In the genomic region with DNA sequence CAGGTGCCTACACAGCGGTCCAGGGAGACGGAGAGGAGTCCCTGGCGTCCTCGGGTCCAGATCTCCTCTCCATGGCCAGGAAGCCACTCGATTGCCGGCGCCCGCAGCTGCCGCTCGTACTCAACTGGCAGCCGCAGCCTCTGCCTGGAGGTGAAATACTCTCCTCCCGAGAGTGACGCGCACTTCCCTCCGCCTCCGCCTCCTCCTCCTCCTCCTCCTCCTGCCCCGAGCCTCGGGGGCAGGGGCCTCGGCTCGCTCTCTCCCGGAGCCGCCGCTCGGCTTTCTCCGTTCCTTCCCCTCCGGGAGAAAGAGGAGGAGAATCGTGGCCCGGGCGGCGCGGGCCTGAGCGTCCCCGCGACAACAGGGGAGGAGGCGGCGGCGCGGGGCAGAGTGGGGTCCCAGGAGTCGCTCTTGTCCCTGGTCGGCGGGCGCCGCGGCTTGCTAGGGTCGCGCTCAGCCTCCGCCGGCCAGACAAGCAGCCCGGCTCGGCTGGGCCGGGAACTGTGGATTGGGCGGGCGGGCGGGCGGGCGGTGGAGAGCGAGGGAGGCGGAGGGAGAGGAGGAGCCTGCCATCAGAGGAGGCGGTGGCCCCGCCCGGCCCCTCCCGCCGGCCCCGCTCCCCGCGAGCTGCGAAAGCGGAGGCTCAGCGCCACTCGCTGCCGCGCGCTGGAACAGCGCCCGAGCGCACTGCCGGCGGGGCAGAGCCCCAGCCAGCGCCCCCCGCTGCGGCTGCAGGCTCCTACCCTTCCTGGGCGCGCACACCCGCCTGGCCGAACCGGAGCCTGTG, we compare ENCODE assay signal across 1 cellular context.
TF ChIP-seq lines count a peak whose summit lies in the region.

A gene with protein sequence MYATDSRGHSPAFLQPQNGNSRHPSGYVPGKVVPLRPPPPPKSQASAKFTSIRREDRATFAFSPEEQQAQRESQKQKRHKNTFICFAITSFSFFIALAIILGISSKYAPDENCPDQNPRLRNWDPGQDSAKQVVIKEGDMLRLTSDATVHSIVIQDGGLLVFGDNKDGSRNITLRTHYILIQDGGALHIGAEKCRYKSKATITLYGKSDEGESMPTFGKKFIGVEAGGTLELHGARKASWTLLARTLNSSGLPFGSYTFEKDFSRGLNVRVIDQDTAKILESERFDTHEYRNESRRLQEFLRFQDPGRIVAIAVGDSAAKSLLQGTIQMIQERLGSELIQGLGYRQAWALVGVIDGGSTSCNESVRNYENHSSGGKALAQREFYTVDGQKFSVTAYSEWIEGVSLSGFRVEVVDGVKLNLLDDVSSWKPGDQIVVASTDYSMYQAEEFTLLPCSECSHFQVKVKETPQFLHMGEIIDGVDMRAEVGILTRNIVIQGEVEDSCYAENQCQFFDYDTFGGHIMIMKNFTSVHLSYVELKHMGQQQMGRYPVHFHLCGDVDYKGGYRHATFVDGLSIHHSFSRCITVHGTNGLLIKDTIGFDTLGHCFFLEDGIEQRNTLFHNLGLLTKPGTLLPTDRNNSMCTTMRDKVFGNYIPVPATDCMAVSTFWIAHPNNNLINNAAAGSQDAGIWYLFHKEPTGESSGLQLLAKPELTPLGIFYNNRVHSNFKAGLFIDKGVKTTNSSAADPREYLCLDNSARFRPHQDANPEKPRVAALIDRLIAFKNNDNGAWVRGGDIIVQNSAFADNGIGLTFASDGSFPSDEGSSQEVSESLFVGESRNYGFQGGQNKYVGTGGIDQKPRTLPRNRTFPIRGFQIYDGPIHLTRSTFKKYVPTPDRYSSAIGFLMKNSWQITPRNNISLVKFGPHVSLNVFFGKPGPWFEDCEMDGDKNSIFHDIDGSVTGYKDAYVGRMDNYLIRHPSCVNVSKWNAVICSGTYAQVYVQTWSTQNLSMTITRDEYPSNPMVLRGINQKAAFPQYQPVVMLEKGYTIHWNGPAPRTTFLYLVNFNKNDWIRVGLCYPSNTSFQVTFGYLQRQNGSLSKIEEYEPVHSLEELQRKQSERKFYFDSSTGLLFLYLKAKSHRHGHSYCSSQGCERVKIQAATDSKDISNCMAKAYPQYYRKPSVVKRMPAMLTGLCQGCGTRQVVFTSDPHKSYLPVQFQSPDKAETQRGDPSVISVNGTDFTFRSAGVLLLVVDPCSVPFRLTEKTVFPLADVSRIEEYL (N-terminal part only) (minus strand): TSS at position 126 of the 787 bp plus-strand sequence. CDS start 18,140 bp downstream, outside the sequence.

TF ChIP-seq in HepG2, 621 proteins besides CTCF, POLR2A, EP300 and RAD21 (continued from another document and continues in another):
- TF ChIP-seq, protein P1, sequence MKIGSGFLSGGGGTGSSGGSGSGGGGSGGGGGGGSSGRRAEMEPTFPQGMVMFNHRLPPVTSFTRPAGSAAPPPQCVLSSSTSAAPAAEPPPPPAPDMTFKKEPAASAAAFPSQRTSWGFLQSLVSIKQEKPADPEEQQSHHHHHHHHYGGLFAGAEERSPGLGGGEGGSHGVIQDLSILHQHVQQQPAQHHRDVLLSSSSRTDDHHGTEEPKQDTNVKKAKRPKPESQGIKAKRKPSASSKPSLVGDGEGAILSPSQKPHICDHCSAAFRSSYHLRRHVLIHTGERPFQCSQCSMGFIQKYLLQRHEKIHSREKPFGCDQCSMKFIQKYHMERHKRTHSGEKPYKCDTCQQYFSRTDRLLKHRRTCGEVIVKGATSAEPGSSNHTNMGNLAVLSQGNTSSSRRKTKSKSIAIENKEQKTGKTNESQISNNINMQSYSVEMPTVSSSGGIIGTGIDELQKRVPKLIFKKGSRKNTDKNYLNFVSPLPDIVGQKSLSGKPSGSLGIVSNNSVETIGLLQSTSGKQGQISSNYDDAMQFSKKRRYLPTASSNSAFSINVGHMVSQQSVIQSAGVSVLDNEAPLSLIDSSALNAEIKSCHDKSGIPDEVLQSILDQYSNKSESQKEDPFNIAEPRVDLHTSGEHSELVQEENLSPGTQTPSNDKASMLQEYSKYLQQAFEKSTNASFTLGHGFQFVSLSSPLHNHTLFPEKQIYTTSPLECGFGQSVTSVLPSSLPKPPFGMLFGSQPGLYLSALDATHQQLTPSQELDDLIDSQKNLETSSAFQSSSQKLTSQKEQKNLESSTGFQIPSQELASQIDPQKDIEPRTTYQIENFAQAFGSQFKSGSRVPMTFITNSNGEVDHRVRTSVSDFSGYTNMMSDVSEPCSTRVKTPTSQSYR (CRISPR knock-in tag; IDR thresholded peaks at IDR 0.05; ENCODE audit: borderline replicate concordance): no peak
- TF ChIP-seq RARG (CRISPR knock-in tag; IDR thresholded peaks at IDR 0.05; ENCODE audit: low read depth): 0 out of 2 replicates have a peak, but pooled peaks have one; percentile 15
- TF ChIP-seq KLF6 (CRISPR knock-in tag; IDR thresholded peaks at IDR 0.05): peak; percentile 79; the same call in 1 of the 2 replicates
- TF ChIP-seq ZEB1 (IDR thresholded peaks at IDR 0.05; ENCODE audit: insufficient replicate concordance, low read depth): peak; percentile 53
- TF ChIP-seq SP1 (IDR thresholded peaks at IDR 0.05): no peak
- 0 out of 2 replicates have a peak, but pooled peaks have one; percentile 39 for TF ChIP-seq SP1 (CRISPR knock-in tag; IDR thresholded peaks at IDR 0.05)
- peak; percentile 54 for TF ChIP-seq SALL1 (CRISPR knock-in tag; IDR thresholded peaks at IDR 0.05)
- peak; percentile 46 for TF ChIP-seq TBX2 (CRISPR knock-in tag; IDR thresholded peaks at IDR 0.05; ENCODE audit: borderline replicate concordance)
- no peak for TF ChIP-seq DMAP1 (CRISPR knock-in tag; IDR thresholded peaks at IDR 0.05)
- TF ChIP-seq, protein P2, sequence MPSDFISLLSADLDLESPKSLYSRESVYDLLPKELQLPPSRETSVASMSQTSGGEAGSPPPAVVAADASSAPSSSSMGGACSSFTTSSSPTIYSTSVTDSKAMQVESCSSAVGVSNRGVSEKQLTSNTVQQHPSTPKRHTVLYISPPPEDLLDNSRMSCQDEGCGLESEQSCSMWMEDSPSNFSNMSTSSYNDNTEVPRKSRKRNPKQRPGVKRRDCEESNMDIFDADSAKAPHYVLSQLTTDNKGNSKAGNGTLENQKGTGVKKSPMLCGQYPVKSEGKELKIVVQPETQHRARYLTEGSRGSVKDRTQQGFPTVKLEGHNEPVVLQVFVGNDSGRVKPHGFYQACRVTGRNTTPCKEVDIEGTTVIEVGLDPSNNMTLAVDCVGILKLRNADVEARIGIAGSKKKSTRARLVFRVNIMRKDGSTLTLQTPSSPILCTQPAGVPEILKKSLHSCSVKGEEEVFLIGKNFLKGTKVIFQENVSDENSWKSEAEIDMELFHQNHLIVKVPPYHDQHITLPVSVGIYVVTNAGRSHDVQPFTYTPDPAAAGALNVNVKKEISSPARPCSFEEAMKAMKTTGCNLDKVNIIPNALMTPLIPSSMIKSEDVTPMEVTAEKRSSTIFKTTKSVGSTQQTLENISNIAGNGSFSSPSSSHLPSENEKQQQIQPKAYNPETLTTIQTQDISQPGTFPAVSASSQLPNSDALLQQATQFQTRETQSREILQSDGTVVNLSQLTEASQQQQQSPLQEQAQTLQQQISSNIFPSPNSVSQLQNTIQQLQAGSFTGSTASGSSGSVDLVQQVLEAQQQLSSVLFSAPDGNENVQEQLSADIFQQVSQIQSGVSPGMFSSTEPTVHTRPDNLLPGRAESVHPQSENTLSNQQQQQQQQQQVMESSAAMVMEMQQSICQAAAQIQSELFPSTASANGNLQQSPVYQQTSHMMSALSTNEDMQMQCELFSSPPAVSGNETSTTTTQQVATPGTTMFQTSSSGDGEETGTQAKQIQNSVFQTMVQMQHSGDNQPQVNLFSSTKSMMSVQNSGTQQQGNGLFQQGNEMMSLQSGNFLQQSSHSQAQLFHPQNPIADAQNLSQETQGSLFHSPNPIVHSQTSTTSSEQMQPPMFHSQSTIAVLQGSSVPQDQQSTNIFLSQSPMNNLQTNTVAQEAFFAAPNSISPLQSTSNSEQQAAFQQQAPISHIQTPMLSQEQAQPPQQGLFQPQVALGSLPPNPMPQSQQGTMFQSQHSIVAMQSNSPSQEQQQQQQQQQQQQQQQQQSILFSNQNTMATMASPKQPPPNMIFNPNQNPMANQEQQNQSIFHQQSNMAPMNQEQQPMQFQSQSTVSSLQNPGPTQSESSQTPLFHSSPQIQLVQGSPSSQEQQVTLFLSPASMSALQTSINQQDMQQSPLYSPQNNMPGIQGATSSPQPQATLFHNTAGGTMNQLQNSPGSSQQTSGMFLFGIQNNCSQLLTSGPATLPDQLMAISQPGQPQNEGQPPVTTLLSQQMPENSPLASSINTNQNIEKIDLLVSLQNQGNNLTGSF (CRISPR knock-in tag; IDR thresholded peaks at IDR 0.05): no peak
- peak; percentile 59; the same call in 1 of the 2 replicates for TF ChIP-seq NRL (CRISPR knock-in tag; IDR thresholded peaks at IDR 0.05; ENCODE audit: borderline replicate concordance)
- TF ChIP-seq, protein P3, sequence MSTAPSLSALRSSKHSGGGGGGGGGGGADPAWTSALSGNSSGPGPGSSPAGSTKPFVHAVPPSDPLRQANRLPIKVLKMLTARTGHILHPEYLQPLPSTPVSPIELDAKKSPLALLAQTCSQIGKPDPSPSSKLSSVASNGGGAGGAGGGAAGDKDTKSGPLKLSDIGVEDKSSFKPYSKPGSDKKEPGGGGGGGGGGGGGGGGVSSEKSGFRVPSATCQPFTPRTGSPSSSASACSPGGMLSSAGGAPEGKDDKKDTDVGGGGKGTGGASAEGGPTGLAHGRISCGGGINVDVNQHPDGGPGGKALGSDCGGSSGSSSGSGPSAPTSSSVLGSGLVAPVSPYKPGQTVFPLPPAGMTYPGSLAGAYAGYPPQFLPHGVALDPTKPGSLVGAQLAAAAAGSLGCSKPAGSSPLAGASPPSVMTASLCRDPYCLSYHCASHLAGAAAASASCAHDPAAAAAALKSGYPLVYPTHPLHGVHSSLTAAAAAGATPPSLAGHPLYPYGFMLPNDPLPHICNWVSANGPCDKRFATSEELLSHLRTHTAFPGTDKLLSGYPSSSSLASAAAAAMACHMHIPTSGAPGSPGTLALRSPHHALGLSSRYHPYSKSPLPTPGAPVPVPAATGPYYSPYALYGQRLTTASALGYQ (CRISPR knock-in tag; IDR thresholded peaks at IDR 0.05): 0 out of 2 replicates have a peak, but pooled peaks have one; percentile 57
- TF ChIP-seq, protein P4, sequence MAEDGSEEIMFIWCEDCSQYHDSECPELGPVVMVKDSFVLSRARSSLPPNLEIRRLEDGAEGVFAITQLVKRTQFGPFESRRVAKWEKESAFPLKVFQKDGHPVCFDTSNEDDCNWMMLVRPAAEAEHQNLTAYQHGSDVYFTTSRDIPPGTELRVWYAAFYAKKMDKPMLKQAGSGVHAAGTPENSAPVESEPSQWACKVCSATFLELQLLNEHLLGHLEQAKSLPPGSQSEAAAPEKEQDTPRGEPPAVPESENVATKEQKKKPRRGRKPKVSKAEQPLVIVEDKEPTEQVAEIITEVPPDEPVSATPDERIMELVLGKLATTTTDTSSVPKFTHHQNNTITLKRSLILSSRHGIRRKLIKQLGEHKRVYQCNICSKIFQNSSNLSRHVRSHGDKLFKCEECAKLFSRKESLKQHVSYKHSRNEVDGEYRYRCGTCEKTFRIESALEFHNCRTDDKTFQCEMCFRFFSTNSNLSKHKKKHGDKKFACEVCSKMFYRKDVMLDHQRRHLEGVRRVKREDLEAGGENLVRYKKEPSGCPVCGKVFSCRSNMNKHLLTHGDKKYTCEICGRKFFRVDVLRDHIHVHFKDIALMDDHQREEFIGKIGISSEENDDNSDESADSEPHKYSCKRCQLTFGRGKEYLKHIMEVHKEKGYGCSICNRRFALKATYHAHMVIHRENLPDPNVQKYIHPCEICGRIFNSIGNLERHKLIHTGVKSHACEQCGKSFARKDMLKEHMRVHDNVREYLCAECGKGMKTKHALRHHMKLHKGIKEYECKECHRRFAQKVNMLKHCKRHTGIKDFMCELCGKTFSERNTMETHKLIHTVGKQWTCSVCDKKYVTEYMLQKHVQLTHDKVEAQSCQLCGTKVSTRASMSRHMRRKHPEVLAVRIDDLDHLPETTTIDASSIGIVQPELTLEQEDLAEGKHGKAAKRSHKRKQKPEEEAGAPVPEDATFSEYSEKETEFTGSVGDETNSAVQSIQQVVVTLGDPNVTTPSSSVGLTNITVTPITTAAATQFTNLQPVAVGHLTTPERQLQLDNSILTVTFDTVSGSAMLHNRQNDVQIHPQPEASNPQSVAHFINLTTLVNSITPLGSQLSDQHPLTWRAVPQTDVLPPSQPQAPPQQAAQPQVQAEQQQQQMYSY (CRISPR knock-in tag; IDR thresholded peaks at IDR 0.05): no peak
- no peak for TF ChIP-seq NR2F1 (CRISPR knock-in tag; IDR thresholded peaks at IDR 0.05)
- TF ChIP-seq ZKSCAN8 (CRISPR knock-in tag; IDR thresholded peaks at IDR 0.05; ENCODE audit: borderline replicate concordance): no peak
- no peak for TF ChIP-seq NONO (IDR thresholded peaks at IDR 0.05)
- TF ChIP-seq NONO (CRISPR knock-in tag; conservative IDR thresholded peaks at IDR 0.05): peak; percentile 72; the same call in 1 of the 2 replicates
- TF ChIP-seq GABPB1 (CRISPR knock-in tag; IDR thresholded peaks at IDR 0.05): peak; percentile 76
- peak; percentile 61; the same call in 1 of the 2 replicates for TF ChIP-seq ZNF543 (CRISPR knock-in tag; IDR thresholded peaks at IDR 0.05)
- TF ChIP-seq NFKBIZ (CRISPR knock-in tag; IDR thresholded peaks at IDR 0.05): peak; percentile 59; the same call in 1 of the 2 replicates
- TF ChIP-seq, protein P5, sequence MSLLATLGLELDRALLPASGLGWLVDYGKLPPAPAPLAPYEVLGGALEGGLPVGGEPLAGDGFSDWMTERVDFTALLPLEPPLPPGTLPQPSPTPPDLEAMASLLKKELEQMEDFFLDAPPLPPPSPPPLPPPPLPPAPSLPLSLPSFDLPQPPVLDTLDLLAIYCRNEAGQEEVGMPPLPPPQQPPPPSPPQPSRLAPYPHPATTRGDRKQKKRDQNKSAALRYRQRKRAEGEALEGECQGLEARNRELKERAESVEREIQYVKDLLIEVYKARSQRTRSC (CRISPR knock-in tag; IDR thresholded peaks at IDR 0.05; ENCODE audit: low read depth): no peak; the same call in 1 of the 2 replicates
- peak; percentile 95 for TF ChIP-seq TAF1 (CRISPR knock-in tag; IDR thresholded peaks at IDR 0.05)
- TF ChIP-seq ZFX (CRISPR knock-in tag; IDR thresholded peaks at IDR 0.05; ENCODE audit: low read depth): peak; percentile 81
- TF ChIP-seq YEATS4 (CRISPR knock-in tag; IDR thresholded peaks at IDR 0.05; ENCODE audit: borderline replicate concordance): peak; percentile 77; the same call in 1 of the 2 replicates
- peak; percentile 50 for TF ChIP-seq MAZ (IDR thresholded peaks at IDR 0.05; ENCODE audit: borderline replicate concordance, low read depth, low read length)
- peak; percentile 87 for TF ChIP-seq MAZ (CRISPR knock-in tag; IDR thresholded peaks at IDR 0.05; ENCODE audit: low read depth)
- TF ChIP-seq, protein P6, sequence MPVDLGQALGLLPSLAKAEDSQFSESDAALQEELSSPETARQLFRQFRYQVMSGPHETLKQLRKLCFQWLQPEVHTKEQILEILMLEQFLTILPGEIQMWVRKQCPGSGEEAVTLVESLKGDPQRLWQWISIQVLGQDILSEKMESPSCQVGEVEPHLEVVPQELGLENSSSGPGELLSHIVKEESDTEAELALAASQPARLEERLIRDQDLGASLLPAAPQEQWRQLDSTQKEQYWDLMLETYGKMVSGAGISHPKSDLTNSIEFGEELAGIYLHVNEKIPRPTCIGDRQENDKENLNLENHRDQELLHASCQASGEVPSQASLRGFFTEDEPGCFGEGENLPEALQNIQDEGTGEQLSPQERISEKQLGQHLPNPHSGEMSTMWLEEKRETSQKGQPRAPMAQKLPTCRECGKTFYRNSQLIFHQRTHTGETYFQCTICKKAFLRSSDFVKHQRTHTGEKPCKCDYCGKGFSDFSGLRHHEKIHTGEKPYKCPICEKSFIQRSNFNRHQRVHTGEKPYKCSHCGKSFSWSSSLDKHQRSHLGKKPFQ (CRISPR knock-in tag; IDR thresholded peaks at IDR 0.05; ENCODE audit: insufficient replicate concordance): no peak
- peak; percentile 85 for TF ChIP-seq ZNF263 (CRISPR knock-in tag; IDR thresholded peaks at IDR 0.05)
- TF ChIP-seq CCDC6 (CRISPR knock-in tag; IDR thresholded peaks at IDR 0.05): peak; percentile 63
